In genomic region chr12:69421548-69421947, GRCh38 we compare ENCODE assay signal across 31 cellular contexts.
"Had no signal": no experiment of that assay in that cellular context is flagged by ENCODE, and none has a peak within 500 bp of the region (broad histone marks: within the 10 kb centered on the region; RNA-seq: fewer than 3 reads in every experiment).

No MANE protein-coding gene starts in this region.

- H3K4me2 ChIP-seq: neural progenitor cell, smooth muscle cell had no signal

- H3K27ac Mint-ChIP-seq: nephron; neural progenitor cell; progenitor cell of endocrine pancreas; stimulated activated memory B cell treated with anti-CD40 and anti-IgM and Interleukin-4, amounts not matched to agents 10 μg/mL and 1 μg/mL and 100 μg/mL, for 72 hours; stimulated activated naive CD8-positive, alpha-beta T cell treated with anti-CD3 and anti-CD28 coated beads, Interleukin-15, amount 100 ng/mL, for 72 hours; type B pancreatic cell had no signal

- H3K9me3 Mint-ChIP-seq: naive thymus-derived CD8-positive, alpha-beta T cell; nephron; neural progenitor cell; stimulated activated memory B cell treated with anti-CD40 and anti-IgM and Interleukin-4, amounts not matched to agents 10 μg/mL and 1 μg/mL and 100 μg/mL, for 72 hours; stimulated activated naive CD8-positive, alpha-beta T cell treated with anti-CD3 and anti-CD28 coated beads, Interleukin-15, amount 100 ng/mL, for 72 hours; type B pancreatic cell had no signal

- H3K27me3 Mint-ChIP-seq: naive thymus-derived CD8-positive, alpha-beta T cell; progenitor cell of endocrine pancreas; stimulated activated memory B cell treated with anti-CD40 and anti-IgM and Interleukin-4, amounts not matched to agents 10 μg/mL and 1 μg/mL and 100 μg/mL, for 72 hours; stimulated activated naive CD8-positive, alpha-beta T cell treated with anti-CD3 and anti-CD28 coated beads, Interleukin-15, amount 100 ng/mL, for 72 hours; type B pancreatic cell had no signal

- H3K4me1 Mint-ChIP-seq: naive thymus-derived CD8-positive, alpha-beta T cell; neural progenitor cell; stimulated activated memory B cell treated with anti-CD40 and anti-IgM and Interleukin-4, amounts not matched to agents 10 μg/mL and 1 μg/mL and 100 μg/mL, for 72 hours; stimulated activated naive CD8-positive, alpha-beta T cell treated with anti-CD3 and anti-CD28 coated beads, Interleukin-15, amount 100 ng/mL, for 72 hours had no signal

- H3K36me3 ChIP-seq: neural progenitor cell, ovary, spleen, suprapubic skin, tibial artery, transverse colon, upper lobe of right lung, uterus had no signal

- DNase-seq: naive thymus-derived CD8-positive, alpha-beta T cell; occipital lobe; ovary; posterior cingulate gyrus; psoas muscle; right cardiac atrium; spleen; stimulated activated CD4-positive, alpha-beta T cell treated with anti-CD3 and anti-CD28 coated beads, Interleukin-12 subunit alpha, Interleukin-12 subunit beta, amount 100 ng/mL, for 4 hours; stimulated activated CD4-positive, alpha-beta T cell treated with anti-CD3 and anti-CD28 coated beads, Interleukin-1b, Interleukin-23, amount 100 ng/mL, for 48 hours; stimulated activated CD4-positive, alpha-beta T cell treated with anti-CD3 and anti-CD28 coated beads, Interleukin-4, amount 100 ng/mL, for 1 hour; stimulated activated CD4-positive, alpha-beta T cell treated with anti-CD3 and anti-CD28 coated beads, Interleukin-4, amount 100 ng/mL, for 4 hours; stimulated activated CD8-positive, alpha-beta memory T cell treated with anti-CD3 and anti-CD28 coated beads, Interleukin-4, amount 100 ng/mL, for 48 hours; stimulated activated naive CD4-positive, alpha-beta T cell; stimulated activated naive CD8-positive, alpha-beta T cell treated with anti-CD3 and anti-CD28 coated beads, Interleukin-15, amount 100 ng/mL, for 72 hours; stimulated activated naive CD8-positive, alpha-beta T cell treated with anti-CD3 and anti-CD28 coated beads, Interleukin-15, Interleukin-2, amounts not matched to agents 100 U/mL and 50 U/mL, for 24 hours; substantia nigra; testis; tibial artery; transverse colon; upper lobe of right lung; uterus had no signal

- H3K4me3 Mint-ChIP-seq: naive thymus-derived CD8-positive, alpha-beta T cell; nephron; neural progenitor cell; stimulated activated memory B cell treated with anti-CD40 and anti-IgM and Interleukin-4, amounts not matched to agents 10 μg/mL and 1 μg/mL and 100 μg/mL, for 72 hours; stimulated activated naive CD8-positive, alpha-beta T cell treated with anti-CD3 and anti-CD28 coated beads, Interleukin-15, amount 100 ng/mL, for 72 hours; type B pancreatic cell had no signal

- H3K4me3 ChIP-seq: neural progenitor cell, ovary, psoas muscle, skin epidermis, smooth muscle cell, spleen, suprapubic skin, testis, tibial artery, transverse colon, upper lobe of right lung, uterus had no signal

- H3K27me3 ChIP-seq: neural progenitor cell, ovary, spleen, suprapubic skin, testis, tibial artery, transverse colon, upper lobe of right lung, uterus had no signal

- H3K27ac ChIP-seq: neural progenitor cell, ovary, parathyroid adenoma, psoas muscle, skin epidermis, spleen, suprapubic skin, testis, tibial artery, transverse colon, upper lobe of right lung, uterus had no signal

- H2AFZ ChIP-seq: neural progenitor cell, parathyroid adenoma had no signal

- ATAC-seq: naive thymus-derived CD8-positive, alpha-beta T cell; psoas muscle; right cardiac atrium; sciatic nerve; stimulated activated memory B cell treated with anti-CD40 and anti-IgM and Interleukin-4, amounts not matched to agents 10 μg/mL and 1 μg/mL and 100 μg/mL, for 72 hours; stimulated activated naive CD8-positive, alpha-beta T cell treated with anti-CD3 and anti-CD28 coated beads, Interleukin-15, amount 100 ng/mL, for 72 hours; stimulated activated naive CD8-positive, alpha-beta T cell treated with anti-CD3 and anti-CD28 coated beads, Interleukin-15, Interleukin-2, amounts not matched to agents 100 U/mL and 50 U/mL, for 24 hours; upper lobe of right lung had no signal

- H3K9me3 ChIP-seq: ovary, psoas muscle, spleen, suprapubic skin, testis, tibial artery, transverse colon, upper lobe of right lung, uterus had no signal

- H3K4me1 ChIP-seq: neural progenitor cell, parathyroid adenoma, psoas muscle, spleen, suprapubic skin, testis, transverse colon, upper lobe of right lung, uterus had no signal

- H3K79me2 ChIP-seq: parathyroid adenoma had no signal

- H3K9ac ChIP-seq: neural progenitor cell, parathyroid adenoma had no signal

- H3K36me3 Mint-ChIP-seq: type B pancreatic cell had no signal
